Comparison of ENCODE assay signal across 17 cellular contexts in the genomic region with DNA sequence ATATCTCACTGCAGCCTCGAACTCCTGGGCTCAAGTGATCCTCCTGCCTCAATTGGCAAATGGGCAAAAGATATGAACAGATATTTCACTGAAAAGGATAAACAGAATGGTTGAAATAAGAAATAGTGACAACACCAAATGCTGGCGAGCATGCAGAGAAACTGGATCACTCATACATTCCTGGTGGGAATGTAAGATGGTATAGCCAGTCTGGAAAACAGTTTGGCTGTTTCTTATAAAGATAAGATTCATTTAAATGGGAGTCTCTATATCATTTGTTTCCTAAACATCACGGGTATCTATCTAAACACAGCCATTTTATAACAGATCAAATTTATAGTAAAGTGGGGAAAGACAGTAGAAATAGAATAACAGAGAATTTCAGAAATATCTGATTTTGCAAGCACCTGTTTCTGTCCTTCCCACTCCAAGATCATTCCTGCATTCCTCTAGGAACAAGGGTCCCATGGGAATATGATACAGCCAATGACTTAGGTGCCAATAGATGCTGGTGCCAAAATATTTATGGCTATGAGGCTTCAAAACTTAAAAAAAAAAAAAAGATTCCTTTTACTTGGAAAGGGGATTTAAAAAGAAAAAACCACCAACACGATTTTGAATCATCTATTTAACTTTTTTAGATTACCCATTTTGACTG. TPM values are rescaled to one million over a fixed set of nuclear protein-coding genes. Genes with fewer than 3 reads are reported as not detected.
DNase-seq lines count a peak whose midpoint lies in the region.
"Had no signal": no experiment of that assay in that cellular context is flagged by ENCODE, and none has a peak within 500 bp of the region (broad histone marks: within the 10 kb centered on the region; RNA-seq: fewer than 3 reads in every experiment).

No MANE protein-coding gene starts in this region.

- H3K27me3 Mint-ChIP-seq in activated T-helper 2 cell treated with anti-CD3 and anti-CD28 coated beads, Interferon-gamma antibody, Interleukin-2, Interleukin-4, amounts not matched to agents 10 μg/mL and 5 μg/mL and 100 μg/mL, durations not matched to agents 14 hours and 24 hours and 36 hours (ENCODE audit: low read depth) = no peaks in the 10 kb centered on the region
- H3K27me3 Mint-ChIP-seq: B cell; CD4-positive, CD25-positive, alpha-beta regulatory T cell had no signal

- H3K4me1 Mint-ChIP-seq in activated T-helper 2 cell treated with anti-CD3 and anti-CD28 coated beads, Interferon-gamma antibody, Interleukin-2, Interleukin-4, amounts not matched to agents 10 μg/mL and 5 μg/mL and 100 μg/mL, durations not matched to agents 14 hours and 24 hours and 36 hours (ENCODE audit: low read depth) = no peaks in the 10 kb centered on the region
- H3K4me1 Mint-ChIP-seq: B cell; CD4-positive, CD25-positive, alpha-beta regulatory T cell had no signal

- peak; percentile 81 for DNase-seq in LHCN-M2 (ENCODE audit: low read depth)
- DNase-seq in SJCRH30 = peak; percentile 45 to 74
- peak; percentile 44 for DNase-seq in myocyte (ENCODE audit: low read depth)
- DNase-seq in NCI-H526 (lab: John Stamatoyannopoulos, UW) = no peak
- DNase-seq in activated T-helper 2 cell treated with anti-CD3 and anti-CD28 coated beads, Interferon-gamma antibody, Interleukin-2, Interleukin-4, amounts not matched to agents 10 μg/mL and 5 μg/mL and 100 μg/mL, durations not matched to agents 14 hours and 24 hours and 36 hours (ENCODE audit: low spot score) = no peak
- no peak for DNase-seq in activated effector memory CD4-positive, alpha-beta T cell treated with Interleukin-2 at 50 U/mL for 16 hours
- DNase-seq: Caco-2; CD4-positive, CD25-positive, alpha-beta regulatory T cell; CD8-positive, alpha-beta T cell; DMS153; DND-41; GM23248; H7; HCEC 1CT had no signal

- peaks cover 11% of the 10 kb centered on the region for H3K36me3 Mint-ChIP-seq in activated T-helper 2 cell treated with anti-CD3 and anti-CD28 coated beads, Interferon-gamma antibody, Interleukin-2, Interleukin-4, amounts not matched to agents 10 μg/mL and 5 μg/mL and 100 μg/mL, durations not matched to agents 14 hours and 24 hours and 36 hours (ENCODE audit: low read depth)

- no peaks in the 10 kb centered on the region for H3K36me3 ChIP-seq in SJCRH30
- H3K36me3 ChIP-seq: BLaER1 had no signal

- H3K4me1 ChIP-seq in SJCRH30 = no peaks in the 10 kb centered on the region; the same call in 1 of the 2 replicates
- H3K4me1 ChIP-seq: BLaER1, Caco-2 had no signal

- H3K27ac ChIP-seq in SJCRH30 = peak overlapping the region; percentile 53
- H3K27ac ChIP-seq: BLaER1, C4-2B, GM23248 had no signal

- intact Hi-C loops in activated T-helper 2 cell treated with anti-CD3 and anti-CD28 coated beads, Interferon-gamma antibody, Interleukin-2, Interleukin-4, amounts not matched to agents 10 μg/mL and 5 μg/mL and 100 μg/mL, durations not matched to agents 14 hours and 24 hours and 36 hours (cut with micrococcal nuclease) = no loop called here

- no peaks in the 10 kb centered on the region for H3K27me3 ChIP-seq in SJCRH30
- H3K27me3 ChIP-seq: BLaER1 had no signal

- no peak overlapping the region for H3K4me3 ChIP-seq in SJCRH30
- H3K4me3 ChIP-seq: BLaER1, GM23248 had no signal

- no peak overlapping the region for H3K27ac Mint-ChIP-seq in activated T-helper 2 cell treated with anti-CD3 and anti-CD28 coated beads, Interferon-gamma antibody, Interleukin-2, Interleukin-4, amounts not matched to agents 10 μg/mL and 5 μg/mL and 100 μg/mL, durations not matched to agents 14 hours and 24 hours and 36 hours
- H3K27ac Mint-ChIP-seq: B cell; CD4-positive, CD25-positive, alpha-beta regulatory T cell; CD8-positive, alpha-beta T cell had no signal

- no peak overlapping the region for H3K4me3 Mint-ChIP-seq in activated T-helper 2 cell treated with anti-CD3 and anti-CD28 coated beads, Interferon-gamma antibody, Interleukin-2, Interleukin-4, amounts not matched to agents 10 μg/mL and 5 μg/mL and 100 μg/mL, durations not matched to agents 14 hours and 24 hours and 36 hours (ENCODE audit: low read depth)
- H3K4me3 Mint-ChIP-seq: B cell; CD4-positive, CD25-positive, alpha-beta regulatory T cell; CD8-positive, alpha-beta T cell had no signal

- no peaks in the 10 kb centered on the region for H3K9me3 Mint-ChIP-seq in activated T-helper 2 cell treated with anti-CD3 and anti-CD28 coated beads, Interferon-gamma antibody, Interleukin-2, Interleukin-4, amounts not matched to agents 10 μg/mL and 5 μg/mL and 100 μg/mL, durations not matched to agents 14 hours and 24 hours and 36 hours
- H3K9me3 Mint-ChIP-seq: CD4-positive, CD25-positive, alpha-beta regulatory T cell; CD8-positive, alpha-beta T cell had no signal

- H3K9me3 ChIP-seq in SJCRH30 (replicated peaks) = no peaks in the 10 kb centered on the region
- H3K9me3 ChIP-seq: BLaER1, Caco-2 had no signal

RNA-seq across cellular contexts. Expression of gene TFDP2, which starts 9.9 kb away (rescaled TPM):
- total RNA-seq in LHCN-M2 (2014; rRNA removed) (44.8 and 244 TPM in 2 replicates), myocyte (70.2 and 114 TPM in 2 replicates)
- 18.9 TPM for polyA plus RNA-seq in LHCN-M2 (2012)
- 103 and 137 TPM in 2 replicates for total RNA-seq in SJCRH30 (2014; rRNA removed; shearing (Covaris generic))
- polyA plus RNA-seq in myocyte (2012) = 29.3 TPM
- 36.7 and 37.2 TPM in 2 replicates for total RNA-seq in activated T-helper 2 cell treated with anti-CD3 and anti-CD28 coated beads, Interferon-gamma antibody, Interleukin-2, Interleukin-4, amounts not matched to agents 10 μg/mL and 5 μg/mL and 100 μg/mL, durations not matched to agents 14 hours and 24 hours and 36 hours

Comparison
In these comparisons a context has a peak if more than half of its experiments do, and no peak if none do; other contexts are left out.
1. DNase-seq: peak in LHCN-M2 (single experiment), SJCRH30 (2 of 2) and myocyte (single experiment); none in NCI-H526 (0 of 2), activated T-helper 2 cell treated with anti-CD3 and anti-CD28 coated beads, Interferon-gamma antibody, Interleukin-2, Interleukin-4, amounts not matched to agents 10 μg/mL and 5 μg/mL and 100 μg/mL, durations not matched to agents 14 hours and 24 hours and 36 hours (single experiment) and activated effector memory CD4-positive, alpha-beta T cell treated with Interleukin-2 at 50 U/mL for 16 hours (single experiment).